Comparison of ENCODE assay signal across 19 cellular contexts in genomic region chr15:88542342-88542733, GRCh38. TPM values are rescaled to one million over a fixed set of nuclear protein-coding genes. Genes with fewer than 3 reads are reported as not detected.
A peak's percentile ranks its signal among the peaks of the same experiment; 100 is the strongest.
DNase-seq lines count a peak whose midpoint lies in the region; ATAC-seq and TF ChIP-seq lines count a peak whose summit lies in the region.
"Had no signal": no experiment of that assay in that cellular context is flagged by ENCODE, and none has a peak within 500 bp of the region (broad histone marks: within the 10 kb centered on the region; RNA-seq: fewer than 3 reads in every experiment).

No MANE protein-coding gene starts in this region.

- no peak overlapping the region for H3K4me3 ChIP-seq in HUES6 (ENCODE audit: low read depth, low read length)
- no peak overlapping the region for H3K4me3 ChIP-seq in foreskin fibroblast (ENCODE audit: low read depth in 1 of 2, low read length in 2 of 2)
- no peak overlapping the region for H3K4me3 ChIP-seq in rectal smooth muscle tissue (ENCODE audit: low read length)
- H3K4me3 ChIP-seq: GM12878, left lung, psoas muscle had no signal

- H3K36me3 ChIP-seq in HUES6 (ENCODE audit: control insufficient read depth, insufficient read depth, low read length) (peaks cover 3% of the 10 kb centered on the region; the same call in 1 of the 2 replicates), rectal smooth muscle tissue (ENCODE audit: control insufficient read depth, insufficient read depth, low read length) (no peaks in the 10 kb centered on the region)
- H3K36me3 ChIP-seq: left lung had no signal

- intact Hi-C loops in CD4-positive, alpha-beta T cell (cut with DNase I, micrococcal nuclease): loop anchor here in 1 of 2 experiments (10.0 kb wide), 4 partner anchors 122 to 792 kb away; partner anchors contain the start of genes ABHD2 and POLG

- POLR2A ChIA-PET in CD4-positive, alpha-beta T cell (lab: Charles Lee): no interaction called here

- H3K27me3 ChIP-seq in HUES6 (ENCODE audit: control insufficient read depth, insufficient read depth, low read length) (no peaks in the 10 kb centered on the region), rectal smooth muscle tissue (ENCODE audit: control insufficient read depth, insufficient read depth, low read length) (no peaks in the 10 kb centered on the region)
- no peaks in the 10 kb centered on the region for H3K27me3 ChIP-seq in CD4-positive, alpha-beta T cell (ENCODE audit: control insufficient read depth, insufficient read depth, low read length)
- H3K27me3 ChIP-seq: left lung had no signal

- CTCF ChIA-PET in CD4-positive, alpha-beta T cell (lab: Charles Lee): no interaction called here

- no peaks in the 10 kb centered on the region for H3K9me3 ChIP-seq in HUES6 (ENCODE audit: control insufficient read depth, insufficient read depth, low read depth, low read length)
- no peaks in the 10 kb centered on the region for H3K9me3 ChIP-seq in CD4-positive, alpha-beta T cell (ENCODE audit: control insufficient read depth, low read length)
- H3K9me3 ChIP-seq: left lung, psoas muscle had no signal

- H3K27me3 Mint-ChIP-seq in CD4-positive, alpha-beta T cell: no peaks in the 10 kb centered on the region
- H3K27me3 Mint-ChIP-seq: central memory CD8-positive, alpha-beta T cell had no signal

- no peak overlapping the region for H3K27ac Mint-ChIP-seq in CD4-positive, alpha-beta T cell
- H3K27ac Mint-ChIP-seq: T-helper 1 cell treated with Interleukin-12 subunit alpha and Interleukin-12 subunit beta and Interleukin-4 antibody, amounts not matched to agents 30 μg/mL and 1 μg/mL, for 36 hours had no signal

- H3K9me3 Mint-ChIP-seq in CD4-positive, alpha-beta T cell: no peaks in the 10 kb centered on the region
- H3K9me3 Mint-ChIP-seq: central memory CD8-positive, alpha-beta T cell had no signal

- H3K36me3 Mint-ChIP-seq in CD4-positive, alpha-beta T cell (ENCODE audit: low read depth): peaks cover 3% of the 10 kb centered on the region

- peak overlapping the region; percentile 85 for H3K9ac ChIP-seq in HUES6 (ENCODE audit: low read length)
- H3K9ac ChIP-seq in rectal smooth muscle tissue (ENCODE audit: low read length): no peak overlapping the region

- peaks cover 19% of the 10 kb centered on the region for H3K4me1 Mint-ChIP-seq in CD4-positive, alpha-beta T cell (ENCODE audit: low read depth)

- H3K4me3 Mint-ChIP-seq in CD4-positive, alpha-beta T cell: no peak overlapping the region
- H3K4me3 Mint-ChIP-seq: central memory CD8-positive, alpha-beta T cell; T-helper 1 cell treated with Interleukin-12 subunit alpha and Interleukin-12 subunit beta and Interleukin-4 antibody, amounts not matched to agents 30 μg/mL and 1 μg/mL, for 36 hours had no signal

- TF ChIP-seq CTCF in foreskin fibroblast (IDR thresholded peaks at IDR 0.05; ENCODE audit: low read depth, low read length): no peak
- TF ChIP-seq CTCF in CD4-positive, alpha-beta T cell (IDR thresholded peaks at IDR 0.05): no peak

- peaks cover 61% of the 10 kb centered on the region for H3K4me1 ChIP-seq in HUES6 (ENCODE audit: control insufficient read depth, insufficient read depth, low read length)
- H3K4me1 ChIP-seq in rectal smooth muscle tissue (ENCODE audit: control insufficient read depth, insufficient read depth, low read length): peaks cover 20% of the 10 kb centered on the region

- DNase-seq in EH (ENCODE audit: low read depth): peak; percentile 76
- peak; percentile 12 to 45 for DNase-seq in foreskin fibroblast
- DNase-seq in stimulated activated CD4-positive, alpha-beta T cell treated with anti-CD3 and anti-CD28 coated beads, Interleukin-4, amount 100 ng/mL, for 4 hours: no peak
- DNase-seq in 8988T: no peak
- DNase-seq in CD4-positive, alpha-beta T cell: no peak
- DNase-seq: effector memory CD4-positive, alpha-beta T cell; NCI-H1694 treated with DMSO at 0.1 percent for 48 hours; NCI-H446 treated with DMSO at 0.1 percent for 48 hours; psoas muscle; SHP77; stimulated activated naive CD8-positive, alpha-beta T cell treated with anti-CD3 and anti-CD28 coated beads, Interleukin-15, Interleukin-2, amounts not matched to agents 100 U/mL and 50 U/mL, for 24 hours had no signal

- ATAC-seq in HG03025 (IDR thresholded peaks at IDR 0.05; ENCODE audit: low FRiP score, unreplicated experiment): no peak
- ATAC-seq in CD4-positive, alpha-beta T cell (ENCODE audit: poor library complexity): no peak
- ATAC-seq: activated CD4-positive, CD25-positive, alpha-beta regulatory T cell treated with anti-CD3 and anti-CD28 coated beads, Interleukin-2, amount 50 U/mL, for 24 hours; GM12878; left lung; stimulated activated naive CD8-positive, alpha-beta T cell treated with anti-CD3 and anti-CD28 coated beads, Interleukin-15, Interleukin-2, amounts not matched to agents 100 U/mL and 50 U/mL, for 24 hours had no signal

- H3K27ac ChIP-seq in HUES6 (ENCODE audit: low read depth, low read length) (peak overlapping the region; percentile 86; the same call in 1 of the 2 replicates), rectal smooth muscle tissue (ENCODE audit: low read depth, low read length) (peak overlapping the region; percentile 76)
- H3K27ac ChIP-seq in CD4-positive, alpha-beta T cell (ENCODE audit: low read depth, low read length): no peak overlapping the region
- H3K27ac ChIP-seq: left lung, psoas muscle had no signal

RNA-seq across cellular contexts. Expression of gene DET1, which starts 4.1 kb away (rescaled TPM):
- 1 to 10 TPM; 2.2 to 2.8 TPM for total RNA-seq in CD4-positive, alpha-beta T cell

Comparison
In these comparisons a context has a peak if more than half of its experiments do, and no peak if none do; other contexts are left out.
1. DNase-seq: peak in EH (single experiment) and foreskin fibroblast (2 of 2); none in stimulated activated CD4-positive, alpha-beta T cell treated with anti-CD3 and anti-CD28 coated beads, Interleukin-4, amount 100 ng/mL, for 4 hours (0 of 2), 8988T (single experiment) and CD4-positive, alpha-beta T cell (0 of 10).